23 cellular contexts compared by ENCODE assay signal in genomic region chr6:45496085-45496433, GRCh38.
A peak's percentile ranks its signal among the peaks of the same experiment; 100 is the strongest.
DNase-seq lines count a peak whose midpoint lies in the region; ATAC-seq and TF ChIP-seq lines count a peak whose summit lies in the region.
"Had no signal": no experiment of that assay in that cellular context is flagged by ENCODE, and none has a peak within 500 bp of the region (broad histone marks: within the 10 kb centered on the region; RNA-seq: fewer than 3 reads in every experiment).

No MANE protein-coding gene starts in this region.

- H3K27me3 Mint-ChIP-seq in activated T-cell treated with anti-CD3 and anti-CD28 coated beads, Interleukin-2, amount 50 U/mL, for 4 hours (ENCODE audit: low read depth) = no peaks in the 10 kb centered on the region
- H3K27me3 Mint-ChIP-seq in CD8-positive, alpha-beta T cell (ENCODE audit: low read depth) = no peaks in the 10 kb centered on the region
- H3K27me3 Mint-ChIP-seq in activated CD8-positive, alpha-beta T cell treated with anti-CD3 and anti-CD28 coated beads for 36 hours = no peaks in the 10 kb centered on the region
- H3K27me3 Mint-ChIP-seq in memory B cell = no peaks in the 10 kb centered on the region

- H2BK120ac ChIP-seq in trophoblast cell (ENCODE audit: insufficient read depth, low read length, poor library complexity) (no peak overlapping the region), mesenchymal stem cell (ENCODE audit: low read depth, low read length) (no peak overlapping the region)

- no peak overlapping the region for H2BK15ac ChIP-seq in mesenchymal stem cell (ENCODE audit: low read depth, poor library complexity, severe bottlenecking)

- TF ChIP-seq CTCF in CD8-positive, alpha-beta T cell (IDR thresholded peaks at IDR 0.05) = no peak
- no peak for TF ChIP-seq CTCF in activated CD8-positive, alpha-beta T cell treated with anti-CD3 and anti-CD28 coated beads for 36 hours (IDR thresholded peaks at IDR 0.05)

- H2AFZ ChIP-seq in trophoblast cell (ENCODE audit: insufficient read depth, low read length, poor library complexity) (no peak overlapping the region), mesenchymal stem cell (ENCODE audit: low read depth, low read length) (no peak overlapping the region)

- H2BK5ac ChIP-seq in trophoblast cell (ENCODE audit: low read depth, low read length, poor library complexity) (no peak overlapping the region), mesenchymal stem cell (ENCODE audit: low read depth, low read length, poor library complexity, severe bottlenecking) (no peak overlapping the region)

- H3K27ac ChIP-seq in CD8-positive, alpha-beta T cell (ENCODE audit: low read depth, low read length) = no peak overlapping the region
- H3K27ac ChIP-seq in trophoblast cell (ENCODE audit: low read depth, low read length) (no peak overlapping the region), mesenchymal stem cell (ENCODE audit: low read length, poor library complexity, severe bottlenecking) (no peak overlapping the region)
- H3K27ac ChIP-seq: epithelial cell of prostate, SJSA1, suprapubic skin, vagina, WERI-Rb-1 had no signal

- H3K9me3 Mint-ChIP-seq in activated T-cell treated with anti-CD3 and anti-CD28 coated beads, Interleukin-2, amount 50 U/mL, for 4 hours = no peaks in the 10 kb centered on the region
- no peaks in the 10 kb centered on the region for H3K9me3 Mint-ChIP-seq in CD8-positive, alpha-beta T cell
- no peaks in the 10 kb centered on the region for H3K9me3 Mint-ChIP-seq in activated CD8-positive, alpha-beta T cell treated with anti-CD3 and anti-CD28 coated beads for 36 hours
- H3K9me3 Mint-ChIP-seq in memory B cell = no peaks in the 10 kb centered on the region
- H3K9me3 Mint-ChIP-seq: immature natural killer cell, nephron had no signal

- no peak overlapping the region for H3K4ac ChIP-seq in trophoblast cell (ENCODE audit: low read depth, low read length)
- H3K4ac ChIP-seq in mesenchymal stem cell (ENCODE audit: low read depth in 1 of 2, low read length in 2 of 2) = no peak overlapping the region

- peaks cover 24% of the 10 kb centered on the region for H3K36me3 Mint-ChIP-seq in activated T-cell treated with anti-CD3 and anti-CD28 coated beads, Interleukin-2, amount 50 U/mL, for 4 hours (ENCODE audit: insufficient read depth)
- H3K36me3 Mint-ChIP-seq in CD8-positive, alpha-beta T cell = peaks cover 12% of the 10 kb centered on the region
- H3K36me3 Mint-ChIP-seq in activated CD8-positive, alpha-beta T cell treated with anti-CD3 and anti-CD28 coated beads for 36 hours (ENCODE audit: low read depth) = peaks cover 30% of the 10 kb centered on the region
- no peaks in the 10 kb centered on the region for H3K36me3 Mint-ChIP-seq in memory B cell
- H3K36me3 Mint-ChIP-seq: immature natural killer cell had no signal

- H3K9ac ChIP-seq in trophoblast cell (ENCODE audit: low read length) (no peak overlapping the region), mesenchymal stem cell (ENCODE audit: low read length) (no peak overlapping the region)

- intact Hi-C loops in CD8-positive, alpha-beta T cell (cut with DNase I, micrococcal nuclease) = no loop called here
- intact Hi-C loops in activated CD8-positive, alpha-beta T cell treated with anti-CD3 and anti-CD28 coated beads for 36 hours (cut with micrococcal nuclease) = no loop called here

- H2BK12ac ChIP-seq in trophoblast cell (ENCODE audit: low read length) (no peak overlapping the region), mesenchymal stem cell (ENCODE audit: low read length in 2 of 2) (no peak overlapping the region)

- peaks cover 34% of the 10 kb centered on the region for H3K4me1 ChIP-seq in CD8-positive, alpha-beta T cell (ENCODE audit: insufficient read depth, low read length)
- H3K4me1 ChIP-seq in trophoblast cell (ENCODE audit: control insufficient read depth in 1 of 2, insufficient read depth in 2 of 2, low read length in 2 of 2) (no peaks in the 10 kb centered on the region), mesenchymal stem cell (ENCODE audit: control insufficient read depth, insufficient read depth, low read depth, low read length) (peaks cover 2% of the 10 kb centered on the region)
- H3K4me1 ChIP-seq: suprapubic skin, vagina had no signal

- peaks cover 47% of the 10 kb centered on the region for H3K4me1 Mint-ChIP-seq in activated T-cell treated with anti-CD3 and anti-CD28 coated beads, Interleukin-2, amount 50 U/mL, for 4 hours (ENCODE audit: low read depth)
- peaks cover 41% of the 10 kb centered on the region for H3K4me1 Mint-ChIP-seq in CD8-positive, alpha-beta T cell (ENCODE audit: low read depth)
- H3K4me1 Mint-ChIP-seq in activated CD8-positive, alpha-beta T cell treated with anti-CD3 and anti-CD28 coated beads for 36 hours (ENCODE audit: low read depth) = peaks cover 40% of the 10 kb centered on the region
- H3K4me1 Mint-ChIP-seq in memory B cell = peaks cover 21% of the 10 kb centered on the region

- CTCF ChIA-PET in CD8-positive, alpha-beta T cell (lab: Charles Lee) = interaction anchor here (1.4 kb wide), 1 partner anchor 219 kb away, joined by 5 read pairs; no protein-coding TSS in a partner anchor
- CTCF ChIA-PET in activated CD8-positive, alpha-beta T cell treated with anti-CD3 and anti-CD28 coated beads for 36 hours (lab: Charles Lee) = interaction anchor here (1.4 to 1.6 kb wide), 3 partner anchors 13 to 112 kb away, joined by 3 to 4 read pairs (median 3); no protein-coding TSS in a partner anchor

- peak overlapping the region; percentile 5 for H3K4me3 Mint-ChIP-seq in activated T-cell treated with anti-CD3 and anti-CD28 coated beads, Interleukin-2, amount 50 U/mL, for 4 hours
- no peak overlapping the region for H3K4me3 Mint-ChIP-seq in CD8-positive, alpha-beta T cell
- H3K4me3 Mint-ChIP-seq in activated CD8-positive, alpha-beta T cell treated with anti-CD3 and anti-CD28 coated beads for 36 hours = no peak overlapping the region
- no peak overlapping the region for H3K4me3 Mint-ChIP-seq in memory B cell
- H3K4me3 Mint-ChIP-seq: nephron had no signal

- H3K4me2 ChIP-seq in trophoblast cell (ENCODE audit: low read length) (no peak overlapping the region), mesenchymal stem cell (ENCODE audit: low read length, poor library complexity, severe bottlenecking) (no peak overlapping the region)

- peak in 1 of 2 donors; percentile 30 for ATAC-seq in activated T-cell treated with anti-CD3 and anti-CD28 coated beads, Interleukin-2, amount 50 U/mL, for 4 hours
- no peak for ATAC-seq in CD8-positive, alpha-beta T cell
- ATAC-seq in activated CD8-positive, alpha-beta T cell treated with anti-CD3 and anti-CD28 coated beads for 36 hours = no peak
- ATAC-seq in memory B cell (ENCODE audit: low read depth) = no peak
- no peak for ATAC-seq in GM18868 (IDR thresholded peaks at IDR 0.05; ENCODE audit: unreplicated experiment)
- ATAC-seq: HCT116, left lobe of liver had no signal

- no peak overlapping the region for H3K23ac ChIP-seq in trophoblast cell (ENCODE audit: low read length)
- no peak overlapping the region for H3K23ac ChIP-seq in mesenchymal stem cell (ENCODE audit: low read length in 2 of 2)

- no peaks in the 10 kb centered on the region for H3K9me3 ChIP-seq in CD8-positive, alpha-beta T cell (ENCODE audit: low read length)
- H3K9me3 ChIP-seq in trophoblast cell (ENCODE audit: insufficient read depth, low read depth, low read length) (no peaks in the 10 kb centered on the region), mesenchymal stem cell (ENCODE audit: control insufficient read depth, low read length) (no peaks in the 10 kb centered on the region)
- H3K9me3 ChIP-seq: SJSA1, suprapubic skin, vagina had no signal

- H4K12ac ChIP-seq in trophoblast cell (ENCODE audit: low read depth, low read length) = no peak overlapping the region

- H3K79me1 ChIP-seq in trophoblast cell (ENCODE audit: low read length) (no peaks in the 10 kb centered on the region), mesenchymal stem cell (replicated peaks; ENCODE audit: low read length, poor library complexity, severe bottlenecking) (peaks cover 17% of the 10 kb centered on the region)

- H3K27me3 ChIP-seq in CD8-positive, alpha-beta T cell (ENCODE audit: insufficient read depth, low read length) = no peaks in the 10 kb centered on the region
- H3K27me3 ChIP-seq in trophoblast cell (ENCODE audit: insufficient read depth, low read length) (no peaks in the 10 kb centered on the region), mesenchymal stem cell (ENCODE audit: control insufficient read depth in 1 of 2, insufficient read depth in 1 of 2, low read length in 2 of 2) (no peaks in the 10 kb centered on the region)
- H3K27me3 ChIP-seq: SJSA1, suprapubic skin, vagina had no signal

- peak overlapping the region; percentile 69 for H3K27ac Mint-ChIP-seq in CD8-positive, alpha-beta T cell
- peak overlapping the region; percentile 64 for H3K27ac Mint-ChIP-seq in activated CD8-positive, alpha-beta T cell treated with anti-CD3 and anti-CD28 coated beads for 36 hours
- H3K27ac Mint-ChIP-seq in memory B cell = peak overlapping the region; percentile 3
- H3K27ac Mint-ChIP-seq: nephron had no signal

- H4K91ac ChIP-seq in trophoblast cell (ENCODE audit: low read depth, low read length) (no peak overlapping the region), mesenchymal stem cell (ENCODE audit: low read length) (no peak overlapping the region)

- H3K36me3 ChIP-seq in CD8-positive, alpha-beta T cell (ENCODE audit: insufficient read depth, low read length) = no peaks in the 10 kb centered on the region
- H3K36me3 ChIP-seq in trophoblast cell (ENCODE audit: control insufficient read depth in 1 of 2, insufficient read depth in 2 of 2, low read length in 2 of 2) (peaks cover 0 to 1% of the 10 kb centered on the region in 2 experiments), mesenchymal stem cell (ENCODE audit: control insufficient read depth in 1 of 2, insufficient read depth in 2 of 2, low read depth in 1 of 2, low read length in 2 of 2) (peaks cover 11 to 12% of the 10 kb centered on the region in 2 experiments)
- H3K36me3 ChIP-seq: suprapubic skin, vagina, WERI-Rb-1 had no signal

- WGBS in trophoblast cell (ENCODE audit: extremely low coverage, insufficient coverage, insufficient read length) = no CpG with 5 or more reads among the region's 6 CpGs
- WGBS in mesenchymal stem cell = 98% methylated on average over 4 of the region's 6 CpGs

- H4K8ac ChIP-seq in trophoblast cell (ENCODE audit: low read depth, low read length) (no peak overlapping the region), mesenchymal stem cell (ENCODE audit: low read length) (no peak overlapping the region)

- POLR2A ChIA-PET in CD8-positive, alpha-beta T cell (lab: Charles Lee) = interaction anchor here (1.2 to 2.4 kb wide), 2 partner anchors 32 to 74 kb away, joined by 4 to 5 read pairs; no protein-coding TSS in a partner anchor
- POLR2A ChIA-PET in activated CD8-positive, alpha-beta T cell treated with anti-CD3 and anti-CD28 coated beads for 36 hours (lab: Charles Lee) = interaction anchor here (1.1 to 1.6 kb wide), 4 partner anchors 8 to 57 kb away, joined by 3 to 4 read pairs (median 3); no protein-coding TSS in a partner anchor

- H3K14ac ChIP-seq in trophoblast cell (ENCODE audit: low read length) (no peak overlapping the region), mesenchymal stem cell (ENCODE audit: low read length in 2 of 2) (no peak overlapping the region)

- H3K79me2 ChIP-seq in trophoblast cell (ENCODE audit: control insufficient read depth, insufficient read depth, low read length, poor library complexity) = no peaks in the 10 kb centered on the region

- H3K4me3 ChIP-seq in CD8-positive, alpha-beta T cell (ENCODE audit: low read depth, low read length) = no peak overlapping the region
- H3K4me3 ChIP-seq in trophoblast cell (ENCODE audit: low read depth, low read length) = no peak overlapping the region
- H3K4me3 ChIP-seq in mesenchymal stem cell (ENCODE audit: insufficient read depth in 1 of 2, low read depth in 1 of 2, low read length in 2 of 2) = no peak overlapping the region
- H3K4me3 ChIP-seq: dorsolateral prefrontal cortex, SJSA1, suprapubic skin, vagina had no signal

- DNase-seq in activated T-cell treated with anti-CD3 and anti-CD28 coated beads, Interleukin-2, amount 50 U/mL, for 4 hours = no peak
- no peak for DNase-seq in activated T-cell treated with anti-CD3 and anti-CD28 coated beads, Interleukin-2, amount 50 U/mL, for 1 hour
- no peak for DNase-seq in CD8-positive, alpha-beta T cell
- no peak for DNase-seq in activated CD8-positive, alpha-beta T cell treated with anti-CD3 and anti-CD28 coated beads for 36 hours
- DNase-seq in memory B cell (ENCODE audit: low spot score in 2 of 2) (no peak), trophoblast cell (no peak), mesenchymal stem cell (no peak)
- DNase-seq: activated gamma-delta T cell, aorta, dorsolateral prefrontal cortex, foreskin fibroblast, NCI-H146, NCI-H510A treated with DMSO at 0.1 percent for 48 hours, WERI-Rb-1 had no signal

- H3K18ac ChIP-seq in trophoblast cell (ENCODE audit: low read length) (no peak overlapping the region), mesenchymal stem cell (ENCODE audit: low read depth in 1 of 2, low read length in 2 of 2) (no peak overlapping the region)

- H2AK5ac ChIP-seq in trophoblast cell (ENCODE audit: low read length) (no peak overlapping the region), mesenchymal stem cell (ENCODE audit: low read length, severe bottlenecking) (no peak overlapping the region)

Comparison
In these comparisons a context has a peak if more than half of its experiments do, and no peak if none do; other contexts are left out.
1. H3K27ac Mint-ChIP-seq: peak in every context shown above with its lines; median percentile 69 in CD8-positive, alpha-beta T cell; 64 in activated CD8-positive, alpha-beta T cell treated with anti-CD3 and anti-CD28 coated beads for 36 hours; 3 in memory B cell.